1 cellular context compared by ENCODE assay signal in genomic region chr6:14454467-14454763, GRCh38.
TF ChIP-seq lines count a peak whose summit lies in the region.

No MANE protein-coding gene starts in this region.

TF ChIP-seq in K562, 482 proteins besides CTCF, POLR2A, EP300 and RAD21 (continued from another document):
- TF ChIP-seq PKNOX1 (IDR thresholded peaks at IDR 0.05) (peak; percentile 90), BACH1 (tag; IDR thresholded peaks at IDR 0.05) (0 out of 2 replicates have a peak, but pooled peaks have one; percentile 39), GTF3C2 (IDR thresholded peaks at IDR 0.05; ENCODE audit: borderline replicate concordance, extremely low read depth, insufficient read length) (no peak), NFIX (CRISPR knock-in tag; IDR thresholded peaks at IDR 0.05; ENCODE audit: low read depth) (no peak), FOXK1 (CRISPR knock-in tag; IDR thresholded peaks at IDR 0.05; ENCODE audit: borderline replicate concordance) (no peak), MAFF (IDR thresholded peaks at IDR 0.05; ENCODE audit: low read length) (no peak), PBX2 (CRISPR knock-in tag; IDR thresholded peaks at IDR 0.05; ENCODE audit: low read depth) (no peak), PBX2 (tag; conservative IDR thresholded peaks at IDR 0.05; ENCODE audit: low read depth) (peak; percentile 54), GABPB1 (CRISPR knock-in tag; IDR thresholded peaks at IDR 0.05) (no peak), ELF1 (tag; IDR thresholded peaks at IDR 0.05) (no peak), NFIC (IDR thresholded peaks at IDR 0.05) (peak; percentile 95), SIN3B (IDR thresholded peaks at IDR 0.05; ENCODE audit: low read depth) (no peak), THRB (CRISPR knock-in tag; conservative IDR thresholded peaks at IDR 0.05) (no peak), FOXK2 (conservative IDR thresholded peaks at IDR 0.05 in 1 of 2, IDR thresholded peaks at IDR 0.05 in 1 of 2; ENCODE audit: low read depth in 2 of 2) (0 out of 4 replicates have a peak, but pooled peaks of 1 of the 2 experiments have one; percentile 24), MCM7 (IDR thresholded peaks at IDR 0.05) (no peak)
TF ChIP-seq in K562: peak in this region for 8.
